Comparison of ENCODE assay signal across 8 cellular contexts in genomic region chr16:54957403-54957802, GRCh38. TPM values are rescaled to one million over a fixed set of nuclear protein-coding genes. Genes with fewer than 3 reads are reported as not detected.
DNase-seq lines count a peak whose midpoint lies in the region; ATAC-seq and TF ChIP-seq lines count a peak whose summit lies in the region.

No MANE protein-coding gene starts in this region.

- H3K27me3 ChIP-seq in stomach, result peaks cover 0 to 12% (median 0%) of the 10 kb centered on the region in 3 donors

- H3K27ac ChIP-seq in stomach, result no peak overlapping the region

- H3K9me3 ChIP-seq in stomach, result no peaks in the 10 kb centered on the region

- no peak for TF ChIP-seq POLR2A in stomach (IDR thresholded peaks at IDR 0.05)

- no peaks in the 10 kb centered on the region for H3K36me3 Mint-ChIP-seq in activated naive CD8-positive, alpha-beta T cell treated with anti-CD3 and anti-CD28 coated beads, Interleukin-2, amount 50 U/mL, for 24 hours (ENCODE audit: low read depth)
- no peaks in the 10 kb centered on the region for H3K36me3 Mint-ChIP-seq in activated naive CD8-positive, alpha-beta T cell treated with anti-CD3 and anti-CD28 coated beads for 36 hours

- H3K4me1 ChIP-seq in stomach, result no peaks in the 10 kb centered on the region

- intact Hi-C loops in stomach (cut with DNase I; ENCODE audit: low total_unique reads), result no loop called here

- no peak for TF ChIP-seq EP300 in stomach (IDR thresholded peaks at IDR 0.05)

- H3K9me3 Mint-ChIP-seq in activated naive CD8-positive, alpha-beta T cell treated with anti-CD3 and anti-CD28 coated beads, Interleukin-2, amount 50 U/mL, for 24 hours, result peaks cover 3% of the 10 kb centered on the region
- no peaks in the 10 kb centered on the region for H3K9me3 Mint-ChIP-seq in activated naive CD8-positive, alpha-beta T cell treated with anti-CD3 and anti-CD28 coated beads for 36 hours

- peak; percentile 36 for DNase-seq in activated naive CD8-positive, alpha-beta T cell treated with anti-CD3 and anti-CD28 coated beads, Interleukin-2, amount 50 U/mL, for 24 hours
- DNase-seq in activated naive CD8-positive, alpha-beta T cell treated with anti-CD3 and anti-CD28 coated beads for 36 hours, result no peak
- DNase-seq in NCI-H146 treated with DMSO at 0.1 percent for 48 hours (lab: John Stamatoyannopoulos, UW; ENCODE audit: unreplicated experiment) (peak; percentile 6), choroid plexus epithelial cell (ENCODE audit: low read depth) (peak; percentile 37), stomach (peak; percentile 57)

- no peaks in the 10 kb centered on the region for H3K4me1 Mint-ChIP-seq in activated naive CD8-positive, alpha-beta T cell treated with anti-CD3 and anti-CD28 coated beads, Interleukin-2, amount 50 U/mL, for 24 hours
- H3K4me1 Mint-ChIP-seq in activated naive CD8-positive, alpha-beta T cell treated with anti-CD3 and anti-CD28 coated beads for 36 hours, result no peaks in the 10 kb centered on the region

- no peak for ATAC-seq in activated naive CD8-positive, alpha-beta T cell treated with anti-CD3 and anti-CD28 coated beads, Interleukin-2, amount 50 U/mL, for 24 hours
- ATAC-seq in GM21381 (IDR thresholded peaks at IDR 0.05; ENCODE audit: unreplicated experiment) (no peak), GM21737 (IDR thresholded peaks at IDR 0.05; ENCODE audit: unreplicated experiment) (no peak), GM18511 (IDR thresholded peaks at IDR 0.05; ENCODE audit: unreplicated experiment) (no peak)

- TF ChIP-seq CTCF in choroid plexus epithelial cell (conservative IDR thresholded peaks at IDR 0.05; ENCODE audit: low read depth, low read length), result peak; percentile 56
- peak in 3 of 7 experiments; percentile 47 to 62 (median 60) for TF ChIP-seq CTCF in stomach (IDR thresholded peaks at IDR 0.05)

- no peak overlapping the region for H3K4me3 Mint-ChIP-seq in activated naive CD8-positive, alpha-beta T cell treated with anti-CD3 and anti-CD28 coated beads, Interleukin-2, amount 50 U/mL, for 24 hours
- H3K4me3 Mint-ChIP-seq in activated naive CD8-positive, alpha-beta T cell treated with anti-CD3 and anti-CD28 coated beads for 36 hours, result no peak overlapping the region

- H3K27ac Mint-ChIP-seq in activated naive CD8-positive, alpha-beta T cell treated with anti-CD3 and anti-CD28 coated beads, Interleukin-2, amount 50 U/mL, for 24 hours, result no peak overlapping the region
- no peak overlapping the region for H3K27ac Mint-ChIP-seq in activated naive CD8-positive, alpha-beta T cell treated with anti-CD3 and anti-CD28 coated beads for 36 hours

- H3K4me3 ChIP-seq in choroid plexus epithelial cell (ENCODE audit: low read depth, low read length) (no peak overlapping the region), stomach (no peak overlapping the region)

- H3K27me3 Mint-ChIP-seq in activated naive CD8-positive, alpha-beta T cell treated with anti-CD3 and anti-CD28 coated beads, Interleukin-2, amount 50 U/mL, for 24 hours, result peaks cover 11% of the 10 kb centered on the region
- H3K27me3 Mint-ChIP-seq in activated naive CD8-positive, alpha-beta T cell treated with anti-CD3 and anti-CD28 coated beads for 36 hours, result peaks cover 15% of the 10 kb centered on the region

- H3K36me3 ChIP-seq in stomach, result no peaks in the 10 kb centered on the region

RNA-seq across cellular contexts. Expression of gene IRX5, which starts 26.7 kb away (rescaled TPM):
- total RNA-seq in activated naive CD8-positive, alpha-beta T cell treated with anti-CD3 and anti-CD28 coated beads for 36 hours, result not detected
- 10 to 100 TPM in 1 of 5 donors, 1 to 10 TPM in 2, under 1 TPM in 1, not detected in 1; 0.89 to 15.2 (median 4.8) TPM for total RNA-seq in stomach
- 1 to 10 TPM in 2 of 3 donors, under 1 TPM in 1; 0.75 to 9.9 (median 3.5) TPM for polyA plus RNA-seq in stomach
